11 cellular contexts compared by ENCODE assay signal in genomic region chrX:85052636-85053343, GRCh38. TPM values are rescaled to one million over a fixed set of nuclear protein-coding genes. Genes with fewer than 3 reads are reported as not detected.
DNase-seq lines count a peak whose midpoint lies in the region; ATAC-seq and TF ChIP-seq lines count a peak whose summit lies in the region.
"Had no signal": no experiment of that assay in that cellular context is flagged by ENCODE, and none has a peak within 500 bp of the region (broad histone marks: within the 10 kb centered on the region; RNA-seq: fewer than 3 reads in every experiment).

No MANE protein-coding gene starts in this region.

- H3K4me3 Mint-ChIP-seq in activated T-helper 17 cell treated with anti-CD3 and anti-CD28 coated beads, Interleukin-2, amount 50 U/mL, for 72 hours: no peak overlapping the region

- peak overlapping the region; percentile 19 for H3K27ac Mint-ChIP-seq in activated T-helper 17 cell treated with anti-CD3 and anti-CD28 coated beads, Interleukin-2, amount 50 U/mL, for 72 hours

- no peaks in the 10 kb centered on the region for H3K4me1 Mint-ChIP-seq in activated T-helper 17 cell treated with anti-CD3 and anti-CD28 coated beads, Interleukin-2, amount 50 U/mL, for 72 hours

- H3K9me3 Mint-ChIP-seq in activated T-helper 17 cell treated with anti-CD3 and anti-CD28 coated beads, Interleukin-2, amount 50 U/mL, for 72 hours: no peaks in the 10 kb centered on the region

- peak; percentile 27 for TF ChIP-seq CTCF in AG09309 (IDR thresholded peaks at IDR 0.05; ENCODE audit: control insufficient read depth, insufficient read depth, low read depth, low read length, missing control alignments)
- peak; percentile 18 for TF ChIP-seq CTCF in kidney epithelial cell (IDR thresholded peaks at IDR 0.05; ENCODE audit: insufficient read depth, low read length, poor library complexity, severe bottlenecking)

- peak; percentile 47 for ATAC-seq in GM21717 (IDR thresholded peaks at IDR 0.05; ENCODE audit: unreplicated experiment)
- ATAC-seq in activated T-helper 17 cell treated with anti-CD3 and anti-CD28 coated beads, Interleukin-2, amount 50 U/mL, for 72 hours (replicated peaks): peak; percentile 78
- ATAC-seq in HG03469 (IDR thresholded peaks at IDR 0.05; ENCODE audit: unreplicated experiment): no peak

- H3K36me3 ChIP-seq in kidney epithelial cell (ENCODE audit: control insufficient read depth, insufficient read depth, low read length): no peaks in the 10 kb centered on the region
- H3K36me3 ChIP-seq: sigmoid colon had no signal

- peaks cover 6% of the 10 kb centered on the region for H3K36me3 Mint-ChIP-seq in activated T-helper 17 cell treated with anti-CD3 and anti-CD28 coated beads, Interleukin-2, amount 50 U/mL, for 72 hours (ENCODE audit: low read depth)

- DNase-seq in AG09309 (ENCODE audit: low read depth) (peak; percentile 41), kidney epithelial cell (ENCODE audit: low read depth) (peak; percentile 7), posterior cingulate gyrus (no peak), OCI-M2 (lab: John Stamatoyannopoulos, UW; ENCODE audit: unreplicated experiment) (no peak), GDM1 (lab: John Stamatoyannopoulos, UW) (no peak)
- DNase-seq: activated gamma-delta T cell treated with Interleukin-2 at 50 U/mL for 16 hours, NCI-H2081 treated with DMSO at 0.1 percent for 48 hours, sigmoid colon had no signal

- no peaks in the 10 kb centered on the region for H3K27me3 ChIP-seq in kidney epithelial cell (ENCODE audit: control insufficient read depth, insufficient read depth, low read length)
- H3K27me3 ChIP-seq: sigmoid colon had no signal

- no peaks in the 10 kb centered on the region for H3K27me3 Mint-ChIP-seq in activated T-helper 17 cell treated with anti-CD3 and anti-CD28 coated beads, Interleukin-2, amount 50 U/mL, for 72 hours

- intact Hi-C loops in posterior cingulate gyrus (cut with DNase I): loop anchor here (10.0 kb wide), 1 partner anchor 328 kb away; no protein-coding TSS in a partner anchor

- no peak overlapping the region for H3K4me3 ChIP-seq in AG09309 (ENCODE audit: control insufficient read depth, low read depth, low read length)
- no peak overlapping the region for H3K4me3 ChIP-seq in kidney epithelial cell (ENCODE audit: low read depth, low read length)
- H3K4me3 ChIP-seq: sigmoid colon had no signal

RNA-seq across cellular contexts. Expression of gene APOOL, which starts 49.1 kb away (rescaled TPM):
- 10 to 100 TPM; 14.8 to 18.2 TPM for total RNA-seq in activated T-helper 17 cell treated with anti-CD3 and anti-CD28 coated beads, Interleukin-2, amount 50 U/mL, for 72 hours
- total RNA-seq in kidney epithelial cell: 13.1 and 15.8 TPM in 2 replicates

Comparison
In these comparisons a context has a peak if more than half of its experiments do, and no peak if none do; other contexts are left out.
1. DNase-seq: peak in AG09309 (single experiment) and kidney epithelial cell (single experiment); none in posterior cingulate gyrus (0 of 10), OCI-M2 (single experiment) and GDM1 (single experiment).